In the genomic region with DNA sequence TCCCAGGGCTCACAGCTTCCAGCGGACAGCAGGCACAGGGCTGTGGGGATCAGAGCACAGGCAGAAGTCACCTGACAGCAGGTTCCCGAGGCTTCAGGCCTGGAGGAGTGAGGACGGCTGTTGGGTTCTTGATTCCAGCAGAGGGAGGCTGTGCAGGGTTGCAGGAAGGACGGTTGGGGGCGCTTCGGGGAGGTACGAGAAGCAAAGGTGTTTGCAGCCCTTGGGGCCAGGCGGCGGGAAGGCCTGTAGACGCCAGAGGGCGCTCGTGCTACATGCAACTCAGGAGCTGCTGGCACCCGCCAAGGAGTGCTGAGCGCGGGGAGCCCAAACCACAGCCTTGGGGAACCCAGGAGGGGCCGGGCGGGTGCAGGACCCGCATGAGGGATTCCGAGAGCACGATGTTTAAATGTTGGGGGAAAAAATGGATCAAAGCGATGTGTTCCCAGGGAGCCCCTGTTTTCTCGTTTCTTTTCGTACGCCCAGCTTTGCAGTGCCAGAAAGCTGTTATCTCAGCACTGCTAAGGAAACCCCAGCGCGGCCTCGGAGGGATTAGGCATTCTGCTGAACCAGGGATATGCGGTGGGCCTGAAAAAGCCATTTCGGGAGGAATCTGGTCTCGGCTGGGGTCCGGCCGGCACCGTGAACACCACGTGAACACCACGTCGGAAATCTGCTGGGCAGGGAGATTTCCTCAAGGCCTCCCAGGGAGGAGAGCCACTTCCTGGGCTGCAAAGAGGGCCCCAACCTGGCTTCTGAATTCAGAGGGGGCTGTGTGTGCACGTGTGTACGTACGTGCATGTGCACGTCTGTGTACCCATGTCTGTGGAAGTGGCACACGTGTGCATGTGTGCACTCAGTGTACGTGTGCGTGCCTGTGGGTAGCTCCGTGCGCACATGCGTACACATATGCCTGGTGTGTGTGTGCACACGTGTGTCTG, we compare ENCODE assay signal across 1 cellular context.
TF ChIP-seq lines count a peak whose summit lies in the region.

No MANE protein-coding gene starts in this region.

TF ChIP-seq in HepG2, 621 proteins besides CTCF, POLR2A, EP300 and RAD21 (continued from another document and continues in another):
- TF ChIP-seq SALL2 (CRISPR knock-in tag; IDR thresholded peaks at IDR 0.05), result peak; percentile 50; the same call in 1 of the 2 replicates
- TF ChIP-seq, protein P1, sequence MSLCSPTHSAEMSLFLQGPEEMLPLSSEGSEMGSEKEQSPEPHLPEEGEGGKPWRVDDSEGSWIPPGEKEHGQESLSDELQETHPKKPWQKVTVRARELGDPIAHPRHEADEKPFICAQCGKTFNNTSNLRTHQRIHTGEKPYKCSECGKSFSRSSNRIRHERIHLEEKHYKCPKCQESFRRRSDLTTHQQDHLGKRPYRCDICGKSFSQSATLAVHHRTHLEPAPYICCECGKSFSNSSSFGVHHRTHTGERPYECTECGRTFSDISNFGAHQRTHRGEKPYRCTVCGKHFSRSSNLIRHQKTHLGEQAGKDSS (CRISPR knock-in tag; IDR thresholded peaks at IDR 0.05; ENCODE audit: borderline replicate concordance, low read depth), result peak; percentile 66
- TF ChIP-seq HNRNPK (IDR thresholded peaks at IDR 0.05; ENCODE audit: low read depth, low read length, poor library complexity, severe bottlenecking), result no peak
- TF ChIP-seq, protein P2, sequence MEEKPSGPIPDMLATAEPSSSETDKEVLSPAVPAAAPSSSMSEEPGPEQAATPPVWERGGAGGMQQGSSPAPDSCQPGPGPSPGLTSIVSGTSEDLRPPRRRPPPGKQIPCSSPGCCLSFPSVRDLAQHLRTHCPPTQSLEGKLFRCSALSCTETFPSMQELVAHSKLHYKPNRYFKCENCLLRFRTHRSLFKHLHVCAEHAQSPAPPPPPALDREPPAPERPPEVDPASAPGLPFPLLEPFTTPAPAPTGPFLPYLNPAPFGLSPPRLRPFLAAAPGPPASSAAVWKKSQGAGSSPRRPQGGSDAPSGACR (CRISPR knock-in tag; IDR thresholded peaks at IDR 0.05), result 0 out of 2 replicates have a peak, but pooled peaks have one; percentile 41
- TF ChIP-seq ZNF136 (CRISPR knock-in tag; IDR thresholded peaks at IDR 0.05; ENCODE audit: low read depth), result no peak
- TF ChIP-seq ZNF766 (CRISPR knock-in tag; IDR thresholded peaks at IDR 0.05; ENCODE audit: borderline replicate concordance), result 0 out of 2 replicates have a peak, but pooled peaks have one; percentile 21
- TF ChIP-seq, protein P3, sequence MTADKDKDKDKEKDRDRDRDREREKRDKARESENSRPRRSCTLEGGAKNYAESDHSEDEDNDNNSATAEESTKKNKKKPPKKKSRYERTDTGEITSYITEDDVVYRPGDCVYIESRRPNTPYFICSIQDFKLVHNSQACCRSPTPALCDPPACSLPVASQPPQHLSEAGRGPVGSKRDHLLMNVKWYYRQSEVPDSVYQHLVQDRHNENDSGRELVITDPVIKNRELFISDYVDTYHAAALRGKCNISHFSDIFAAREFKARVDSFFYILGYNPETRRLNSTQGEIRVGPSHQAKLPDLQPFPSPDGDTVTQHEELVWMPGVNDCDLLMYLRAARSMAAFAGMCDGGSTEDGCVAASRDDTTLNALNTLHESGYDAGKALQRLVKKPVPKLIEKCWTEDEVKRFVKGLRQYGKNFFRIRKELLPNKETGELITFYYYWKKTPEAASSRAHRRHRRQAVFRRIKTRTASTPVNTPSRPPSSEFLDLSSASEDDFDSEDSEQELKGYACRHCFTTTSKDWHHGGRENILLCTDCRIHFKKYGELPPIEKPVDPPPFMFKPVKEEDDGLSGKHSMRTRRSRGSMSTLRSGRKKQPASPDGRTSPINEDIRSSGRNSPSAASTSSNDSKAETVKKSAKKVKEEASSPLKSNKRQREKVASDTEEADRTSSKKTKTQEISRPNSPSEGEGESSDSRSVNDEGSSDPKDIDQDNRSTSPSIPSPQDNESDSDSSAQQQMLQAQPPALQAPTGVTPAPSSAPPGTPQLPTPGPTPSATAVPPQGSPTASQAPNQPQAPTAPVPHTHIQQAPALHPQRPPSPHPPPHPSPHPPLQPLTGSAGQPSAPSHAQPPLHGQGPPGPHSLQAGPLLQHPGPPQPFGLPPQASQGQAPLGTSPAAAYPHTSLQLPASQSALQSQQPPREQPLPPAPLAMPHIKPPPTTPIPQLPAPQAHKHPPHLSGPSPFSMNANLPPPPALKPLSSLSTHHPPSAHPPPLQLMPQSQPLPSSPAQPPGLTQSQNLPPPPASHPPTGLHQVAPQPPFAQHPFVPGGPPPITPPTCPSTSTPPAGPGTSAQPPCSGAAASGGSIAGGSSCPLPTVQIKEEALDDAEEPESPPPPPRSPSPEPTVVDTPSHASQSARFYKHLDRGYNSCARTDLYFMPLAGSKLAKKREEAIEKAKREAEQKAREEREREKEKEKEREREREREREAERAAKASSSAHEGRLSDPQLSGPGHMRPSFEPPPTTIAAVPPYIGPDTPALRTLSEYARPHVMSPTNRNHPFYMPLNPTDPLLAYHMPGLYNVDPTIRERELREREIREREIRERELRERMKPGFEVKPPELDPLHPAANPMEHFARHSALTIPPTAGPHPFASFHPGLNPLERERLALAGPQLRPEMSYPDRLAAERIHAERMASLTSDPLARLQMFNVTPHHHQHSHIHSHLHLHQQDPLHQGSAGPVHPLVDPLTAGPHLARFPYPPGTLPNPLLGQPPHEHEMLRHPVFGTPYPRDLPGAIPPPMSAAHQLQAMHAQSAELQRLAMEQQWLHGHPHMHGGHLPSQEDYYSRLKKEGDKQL (CRISPR knock-in tag; IDR thresholded peaks at IDR 0.05; ENCODE audit: low read depth), result no peak
- TF ChIP-seq, protein P4, sequence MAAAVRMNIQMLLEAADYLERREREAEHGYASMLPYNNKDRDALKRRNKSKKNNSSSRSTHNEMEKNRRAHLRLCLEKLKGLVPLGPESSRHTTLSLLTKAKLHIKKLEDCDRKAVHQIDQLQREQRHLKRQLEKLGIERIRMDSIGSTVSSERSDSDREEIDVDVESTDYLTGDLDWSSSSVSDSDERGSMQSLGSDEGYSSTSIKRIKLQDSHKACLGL (CRISPR knock-in tag; IDR thresholded peaks at IDR 0.05), result peak; percentile 37; the same call in 1 of the 2 replicates
- TF ChIP-seq ZNF12 (CRISPR knock-in tag; IDR thresholded peaks at IDR 0.05), result peak; percentile 36; the same call in 1 of the 2 replicates
- TF ChIP-seq HNRNPL (IDR thresholded peaks at IDR 0.05; ENCODE audit: low read depth, low read length), result peak; percentile 39; the same call in 1 of the 2 replicates
- 0 out of 2 replicates have a peak, but pooled peaks have one; percentile 28 for TF ChIP-seq ZNF792 (CRISPR knock-in tag; IDR thresholded peaks at IDR 0.05)
- TF ChIP-seq, protein P5, sequence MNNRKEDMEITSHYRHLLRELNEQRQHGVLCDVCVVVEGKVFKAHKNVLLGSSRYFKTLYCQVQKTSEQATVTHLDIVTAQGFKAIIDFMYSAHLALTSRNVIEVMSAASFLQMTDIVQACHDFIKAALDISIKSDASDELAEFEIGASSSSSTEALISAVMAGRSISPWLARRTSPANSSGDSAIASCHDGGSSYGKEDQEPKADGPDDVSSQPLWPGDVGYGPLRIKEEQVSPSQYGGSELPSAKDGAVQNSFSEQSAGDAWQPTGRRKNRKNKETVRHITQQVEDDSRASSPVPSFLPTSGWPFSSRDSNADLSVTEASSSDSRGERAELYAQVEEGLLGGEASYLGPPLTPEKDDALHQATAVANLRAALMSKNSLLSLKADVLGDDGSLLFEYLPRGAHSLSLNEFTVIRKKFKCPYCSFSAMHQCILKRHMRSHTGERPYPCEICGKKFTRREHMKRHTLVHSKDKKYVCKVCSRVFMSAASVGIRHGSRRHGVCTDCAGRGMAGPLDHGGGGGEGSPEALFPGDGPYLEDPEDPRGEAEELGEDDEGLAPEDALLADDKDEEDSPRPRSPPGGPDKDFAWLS (CRISPR knock-in tag; IDR thresholded peaks at IDR 0.05; ENCODE audit: borderline replicate concordance), result no peak
- no peak for TF ChIP-seq PCBP2 (optimal IDR thresholded peaks at IDR 0.05; ENCODE audit: low read depth, low read length, poor library complexity, severe bottlenecking)
- no peak for TF ChIP-seq AHR (CRISPR knock-in tag; IDR thresholded peaks at IDR 0.05)
- TF ChIP-seq, protein P6, sequence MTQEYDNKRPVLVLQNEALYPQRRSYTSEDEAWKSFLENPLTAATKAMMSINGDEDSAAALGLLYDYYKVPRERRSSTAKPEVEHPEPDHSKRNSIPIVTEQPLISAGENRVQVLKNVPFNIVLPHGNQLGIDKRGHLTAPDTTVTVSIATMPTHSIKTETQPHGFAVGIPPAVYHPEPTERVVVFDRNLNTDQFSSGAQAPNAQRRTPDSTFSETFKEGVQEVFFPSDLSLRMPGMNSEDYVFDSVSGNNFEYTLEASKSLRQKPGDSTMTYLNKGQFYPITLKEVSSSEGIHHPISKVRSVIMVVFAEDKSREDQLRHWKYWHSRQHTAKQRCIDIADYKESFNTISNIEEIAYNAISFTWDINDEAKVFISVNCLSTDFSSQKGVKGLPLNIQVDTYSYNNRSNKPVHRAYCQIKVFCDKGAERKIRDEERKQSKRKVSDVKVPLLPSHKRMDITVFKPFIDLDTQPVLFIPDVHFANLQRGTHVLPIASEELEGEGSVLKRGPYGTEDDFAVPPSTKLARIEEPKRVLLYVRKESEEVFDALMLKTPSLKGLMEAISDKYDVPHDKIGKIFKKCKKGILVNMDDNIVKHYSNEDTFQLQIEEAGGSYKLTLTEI (CRISPR knock-in tag; conservative IDR thresholded peaks at IDR 0.05), result no peak
- TF ChIP-seq, protein P7, sequence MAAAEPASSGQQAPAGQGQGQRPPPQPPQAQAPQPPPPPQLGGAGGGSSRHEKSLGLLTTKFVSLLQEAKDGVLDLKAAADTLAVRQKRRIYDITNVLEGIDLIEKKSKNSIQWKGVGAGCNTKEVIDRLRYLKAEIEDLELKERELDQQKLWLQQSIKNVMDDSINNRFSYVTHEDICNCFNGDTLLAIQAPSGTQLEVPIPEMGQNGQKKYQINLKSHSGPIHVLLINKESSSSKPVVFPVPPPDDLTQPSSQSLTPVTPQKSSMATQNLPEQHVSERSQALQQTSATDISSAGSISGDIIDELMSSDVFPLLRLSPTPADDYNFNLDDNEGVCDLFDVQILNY (CRISPR knock-in tag; conservative IDR thresholded peaks at IDR 0.05), result 0 out of 2 replicates have a peak, but pooled peaks have one; percentile 65
- peak; percentile 69; the same call in 1 of the 2 replicates for TF ChIP-seq ZNF839 (CRISPR knock-in tag; IDR thresholded peaks at IDR 0.05; ENCODE audit: borderline replicate concordance)
- TF ChIP-seq, protein P8, sequence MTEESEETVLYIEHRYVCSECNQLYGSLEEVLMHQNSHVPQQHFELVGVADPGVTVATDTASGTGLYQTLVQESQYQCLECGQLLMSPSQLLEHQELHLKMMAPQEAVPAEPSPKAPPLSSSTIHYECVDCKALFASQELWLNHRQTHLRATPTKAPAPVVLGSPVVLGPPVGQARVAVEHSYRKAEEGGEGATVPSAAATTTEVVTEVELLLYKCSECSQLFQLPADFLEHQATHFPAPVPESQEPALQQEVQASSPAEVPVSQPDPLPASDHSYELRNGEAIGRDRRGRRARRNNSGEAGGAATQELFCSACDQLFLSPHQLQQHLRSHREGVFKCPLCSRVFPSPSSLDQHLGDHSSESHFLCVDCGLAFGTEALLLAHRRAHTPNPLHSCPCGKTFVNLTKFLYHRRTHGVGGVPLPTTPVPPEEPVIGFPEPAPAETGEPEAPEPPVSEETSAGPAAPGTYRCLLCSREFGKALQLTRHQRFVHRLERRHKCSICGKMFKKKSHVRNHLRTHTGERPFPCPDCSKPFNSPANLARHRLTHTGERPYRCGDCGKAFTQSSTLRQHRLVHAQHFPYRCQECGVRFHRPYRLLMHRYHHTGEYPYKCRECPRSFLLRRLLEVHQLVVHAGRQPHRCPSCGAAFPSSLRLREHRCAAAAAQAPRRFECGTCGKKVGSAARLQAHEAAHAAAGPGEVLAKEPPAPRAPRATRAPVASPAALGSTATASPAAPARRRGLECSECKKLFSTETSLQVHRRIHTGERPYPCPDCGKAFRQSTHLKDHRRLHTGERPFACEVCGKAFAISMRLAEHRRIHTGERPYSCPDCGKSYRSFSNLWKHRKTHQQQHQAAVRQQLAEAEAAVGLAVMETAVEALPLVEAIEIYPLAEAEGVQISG (CRISPR knock-in tag; IDR thresholded peaks at IDR 0.05), result peak; percentile 55; the same call in 1 of the 2 replicates
- 0 out of 2 replicates have a peak, but pooled peaks have one; percentile 32 for TF ChIP-seq ZNF546 (CRISPR knock-in tag; conservative IDR thresholded peaks at IDR 0.05)
- TF ChIP-seq, protein P9, sequence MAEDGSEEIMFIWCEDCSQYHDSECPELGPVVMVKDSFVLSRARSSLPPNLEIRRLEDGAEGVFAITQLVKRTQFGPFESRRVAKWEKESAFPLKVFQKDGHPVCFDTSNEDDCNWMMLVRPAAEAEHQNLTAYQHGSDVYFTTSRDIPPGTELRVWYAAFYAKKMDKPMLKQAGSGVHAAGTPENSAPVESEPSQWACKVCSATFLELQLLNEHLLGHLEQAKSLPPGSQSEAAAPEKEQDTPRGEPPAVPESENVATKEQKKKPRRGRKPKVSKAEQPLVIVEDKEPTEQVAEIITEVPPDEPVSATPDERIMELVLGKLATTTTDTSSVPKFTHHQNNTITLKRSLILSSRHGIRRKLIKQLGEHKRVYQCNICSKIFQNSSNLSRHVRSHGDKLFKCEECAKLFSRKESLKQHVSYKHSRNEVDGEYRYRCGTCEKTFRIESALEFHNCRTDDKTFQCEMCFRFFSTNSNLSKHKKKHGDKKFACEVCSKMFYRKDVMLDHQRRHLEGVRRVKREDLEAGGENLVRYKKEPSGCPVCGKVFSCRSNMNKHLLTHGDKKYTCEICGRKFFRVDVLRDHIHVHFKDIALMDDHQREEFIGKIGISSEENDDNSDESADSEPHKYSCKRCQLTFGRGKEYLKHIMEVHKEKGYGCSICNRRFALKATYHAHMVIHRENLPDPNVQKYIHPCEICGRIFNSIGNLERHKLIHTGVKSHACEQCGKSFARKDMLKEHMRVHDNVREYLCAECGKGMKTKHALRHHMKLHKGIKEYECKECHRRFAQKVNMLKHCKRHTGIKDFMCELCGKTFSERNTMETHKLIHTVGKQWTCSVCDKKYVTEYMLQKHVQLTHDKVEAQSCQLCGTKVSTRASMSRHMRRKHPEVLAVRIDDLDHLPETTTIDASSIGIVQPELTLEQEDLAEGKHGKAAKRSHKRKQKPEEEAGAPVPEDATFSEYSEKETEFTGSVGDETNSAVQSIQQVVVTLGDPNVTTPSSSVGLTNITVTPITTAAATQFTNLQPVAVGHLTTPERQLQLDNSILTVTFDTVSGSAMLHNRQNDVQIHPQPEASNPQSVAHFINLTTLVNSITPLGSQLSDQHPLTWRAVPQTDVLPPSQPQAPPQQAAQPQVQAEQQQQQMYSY (CRISPR knock-in tag; IDR thresholded peaks at IDR 0.05), result no peak
- no peak for TF ChIP-seq ZNF234 (CRISPR knock-in tag; conservative IDR thresholded peaks at IDR 0.05)
- TF ChIP-seq FOXO1 (CRISPR knock-in tag; IDR thresholded peaks at IDR 0.05), result peak; percentile 48; the same call in 1 of the 2 replicates
- TF ChIP-seq NFKBIZ (CRISPR knock-in tag; IDR thresholded peaks at IDR 0.05), result no peak
